Comparison of ENCODE assay signal across 14 cellular contexts in genomic region chr15:68315495-68316007, GRCh38. TPM values are rescaled to one million over a fixed set of nuclear protein-coding genes. Genes with fewer than 3 reads are reported as not detected.
DNase-seq lines count a peak whose midpoint lies in the region; ATAC-seq and TF ChIP-seq lines count a peak whose summit lies in the region.
"Had no signal": no experiment of that assay in that cellular context is flagged by ENCODE, and none has a peak within 500 bp of the region (broad histone marks: within the 10 kb centered on the region; RNA-seq: fewer than 3 reads in every experiment).

No MANE protein-coding gene starts in this region.

- H3K4me3 ChIP-seq in IMR-90 (ENCODE audit: insufficient read depth, low read depth, low read length) (no peak overlapping the region), neural progenitor cell (no peak overlapping the region)
- H3K4me3 ChIP-seq: PC-9, transverse colon had no signal

- no peak overlapping the region for H2AK9ac ChIP-seq in IMR-90 (replicated peaks; ENCODE audit: low read depth, low read length, poor library complexity)

- no peak overlapping the region for H4K91ac ChIP-seq in IMR-90 (ENCODE audit: insufficient read depth, low read depth, low read length)

- intact Hi-C loops in IMR-90 (cut with micrococcal nuclease): no loop called here
- intact Hi-C loops in dendritic cell treated with granulocyte-macrophage colony-stimulating factor and Interleukin-4, amounts not matched to agents 40 ng/mL and 50 ng/mL, for 4 days (cut with micrococcal nuclease): no loop called here

- dilution Hi-C loops in IMR-90 (cut with HindIII; ENCODE audit: low sequenced_read_pairs, unreplicated experiment): no loop called here

- H3K4me2 ChIP-seq in IMR-90 (ENCODE audit: low read depth, low read length): no peak overlapping the region
- H3K4me2 ChIP-seq in neural progenitor cell: peak overlapping the region; percentile 60
- H3K4me2 ChIP-seq: PC-9 had no signal

- DNase-seq in NCI-H1092 treated with DMSO at 0.1 percent for 48 hours (lab: John Stamatoyannopoulos, UW): peak; percentile 32
- no peak for DNase-seq in NCI-H1092 (lab: John Stamatoyannopoulos, UW)
- DNase-seq in IMR-90: peak; percentile 12
- DNase-seq in neural progenitor cell (ENCODE audit: low spot score): peak; percentile 62
- no peak for DNase-seq in pons (ENCODE audit: low spot score)
- no peak for DNase-seq in hypothalamus (lab: John Stamatoyannopoulos, UW)
- DNase-seq: activated CD4-positive, alpha-beta T cell treated with anti-CD3 and anti-CD28 coated beads for 48 hours; NCI-H2029 treated with DMSO at 0.1 percent for 48 hours; PC-9; transverse colon had no signal

- H3K27me3 ChIP-seq in IMR-90 (ENCODE audit: control insufficient read depth, insufficient read depth, low read length) (no peaks in the 10 kb centered on the region), neural progenitor cell (no peaks in the 10 kb centered on the region)
- H3K27me3 ChIP-seq: transverse colon had no signal

- POLR2A ChIA-PET in IMR-90 (lab: Charles Lee; ENCODE audit: unreplicated experiment): no interaction called here

- whole genome bisulfite sequencing in IMR-90 (ENCODE audit: extremely low coverage in 2 of 2, insufficient read length in 1 of 2), 2 experiments: no CpG with 5 or more reads among the region's 11 CpGs

- no peak overlapping the region for H4K5ac ChIP-seq in IMR-90 (ENCODE audit: low read depth, low read length)

- H2BK5ac ChIP-seq in IMR-90 (ENCODE audit: low read depth, low read length, poor library complexity, severe bottlenecking): no peak overlapping the region

- H3K14ac ChIP-seq in IMR-90 (replicated peaks; ENCODE audit: low read depth, low read length): no peak overlapping the region

- no peak overlapping the region for H2BK15ac ChIP-seq in IMR-90 (ENCODE audit: low read depth, low read length)

- no TSS peak for BruUV-seq in IMR-90 (replicated peaks; lab: Mats Ljungman, UMichigan)

- H3K27ac ChIP-seq in IMR-90 (ENCODE audit: insufficient read depth, low read length): no peak overlapping the region
- no peak overlapping the region for H3K27ac ChIP-seq in neural progenitor cell
- H3K27ac ChIP-seq: 22Rv1, PC-9, transverse colon had no signal

- H2BK120ac ChIP-seq in IMR-90 (ENCODE audit: low read depth, low read length): no peak overlapping the region

- in situ Hi-C loops in IMR-90 (cut with MboI; ENCODE audit: low sequenced_read_pairs): no loop called here

- no peak for TF ChIP-seq POLR2A in IMR-90 (IDR thresholded peaks at IDR 0.05; ENCODE audit: low read depth, low read length)

- no peak for TF ChIP-seq RAD21 in IMR-90 (IDR thresholded peaks at IDR 0.05; ENCODE audit: low read length)

- no peaks in the 10 kb centered on the region for H4K20me1 ChIP-seq in IMR-90 (ENCODE audit: insufficient read depth, low read length)
- H4K20me1 ChIP-seq in neural progenitor cell (ENCODE audit: low read depth): no peaks in the 10 kb centered on the region

- peaks cover 4% of the 10 kb centered on the region for H3K4me1 ChIP-seq in IMR-90 (ENCODE audit: control insufficient read depth, insufficient read depth, low read length)
- peaks cover 13% of the 10 kb centered on the region for H3K4me1 ChIP-seq in neural progenitor cell
- H3K4me1 ChIP-seq: transverse colon had no signal

- peaks cover 7% of the 10 kb centered on the region for H3K27me3 Mint-ChIP-seq in dendritic cell treated with granulocyte-macrophage colony-stimulating factor and Interleukin-4, amounts not matched to agents 40 ng/mL and 50 ng/mL, for 4 days
- peaks cover 11% of the 10 kb centered on the region for H3K27me3 Mint-ChIP-seq in neural progenitor cell (ENCODE audit: insufficient read depth, low read depth)

- H3K9me1 ChIP-seq in IMR-90 (ENCODE audit: insufficient read depth, low read length): peaks cover 5% of the 10 kb centered on the region; the same call in 1 of the 2 replicates

- no peak overlapping the region for H3K4me3 Mint-ChIP-seq in dendritic cell treated with granulocyte-macrophage colony-stimulating factor and Interleukin-4, amounts not matched to agents 40 ng/mL and 50 ng/mL, for 4 days
- H3K4me3 Mint-ChIP-seq in neural progenitor cell: no peak overlapping the region
- H3K4me3 Mint-ChIP-seq: T-cell had no signal

- no peaks in the 10 kb centered on the region for H3K9me3 Mint-ChIP-seq in dendritic cell treated with granulocyte-macrophage colony-stimulating factor and Interleukin-4, amounts not matched to agents 40 ng/mL and 50 ng/mL, for 4 days
- no peaks in the 10 kb centered on the region for H3K9me3 Mint-ChIP-seq in neural progenitor cell
- H3K9me3 Mint-ChIP-seq: T-cell had no signal

- no peak overlapping the region for H2AK5ac ChIP-seq in IMR-90 (ENCODE audit: low read depth, low read length)

- H4K8ac ChIP-seq in IMR-90 (ENCODE audit: low read depth in 2 of 2, low read length in 2 of 2): no peak overlapping the region

- H3K79me2 ChIP-seq in neural progenitor cell (ENCODE audit: low read depth): no peaks in the 10 kb centered on the region

- no peak overlapping the region for H3K56ac ChIP-seq in IMR-90 (ENCODE audit: extremely low read depth, insufficient read depth, low read length)

- peaks cover 7% of the 10 kb centered on the region; the same call in 1 of the 2 replicates for H3K36me3 ChIP-seq in IMR-90 (ENCODE audit: control insufficient read depth, insufficient read depth, low read length)
- no peaks in the 10 kb centered on the region for H3K36me3 ChIP-seq in neural progenitor cell
- H3K36me3 ChIP-seq: transverse colon had no signal

- H3K9ac ChIP-seq in IMR-90 (ENCODE audit: low read depth, low read length) (no peak overlapping the region), neural progenitor cell (no peak overlapping the region)

- no peak overlapping the region for H3K23ac ChIP-seq in IMR-90 (ENCODE audit: low read depth, low read length)

- peaks cover 30% of the 10 kb centered on the region for H3K36me3 Mint-ChIP-seq in dendritic cell treated with granulocyte-macrophage colony-stimulating factor and Interleukin-4, amounts not matched to agents 40 ng/mL and 50 ng/mL, for 4 days (ENCODE audit: low read depth)
- no peaks in the 10 kb centered on the region for H3K36me3 Mint-ChIP-seq in neural progenitor cell
- H3K36me3 Mint-ChIP-seq: T-cell had no signal

- no peak overlapping the region for H3K18ac ChIP-seq in IMR-90 (ENCODE audit: low read depth, low read length)

- H3K4ac ChIP-seq in IMR-90 (ENCODE audit: low read depth, low read length): no peak overlapping the region

- peaks cover 78% of the 10 kb centered on the region for H3K4me1 Mint-ChIP-seq in dendritic cell treated with granulocyte-macrophage colony-stimulating factor and Interleukin-4, amounts not matched to agents 40 ng/mL and 50 ng/mL, for 4 days (ENCODE audit: low read depth)
- peaks cover 38% of the 10 kb centered on the region for H3K4me1 Mint-ChIP-seq in neural progenitor cell

- peaks cover 17% of the 10 kb centered on the region for H3F3A ChIP-seq in neural progenitor cell (ENCODE audit: low read depth)

- CTCF ChIA-PET in IMR-90 (lab: Yijun Ruan, JAX): no interaction called here

- no peak for TF ChIP-seq CTCF in IMR-90 (conservative IDR thresholded peaks at IDR 0.05; ENCODE audit: low read depth, low read length)
- no peak for TF ChIP-seq CTCF in neural progenitor cell (IDR thresholded peaks at IDR 0.05)

- no peak for ATAC-seq in IMR-90 (ENCODE audit: low read depth)
- ATAC-seq in HG02798 (IDR thresholded peaks at IDR 0.05; ENCODE audit: poor library complexity, unreplicated experiment): no peak
- ATAC-seq: T-cell had no signal

- no peak overlapping the region for H2AFZ ChIP-seq in IMR-90 (replicated peaks; ENCODE audit: low read length, poor library complexity)
- peak overlapping the region; percentile 76 for H2AFZ ChIP-seq in neural progenitor cell (replicated peaks)
- H2AFZ ChIP-seq: PC-9 had no signal

- H2BK20ac ChIP-seq in IMR-90 (ENCODE audit: low read depth, low read length): no peak overlapping the region

- H3K27ac Mint-ChIP-seq in dendritic cell treated with granulocyte-macrophage colony-stimulating factor and Interleukin-4, amounts not matched to agents 40 ng/mL and 50 ng/mL, for 4 days: peak overlapping the region; percentile 39
- no peak overlapping the region for H3K27ac Mint-ChIP-seq in neural progenitor cell

- H3K79me1 ChIP-seq in IMR-90 (ENCODE audit: low read depth in 1 of 2, low read length in 2 of 2): no peaks in the 10 kb centered on the region

- H3K9me3 ChIP-seq in IMR-90 (ENCODE audit: control insufficient read depth, insufficient read depth, low read length) (no peaks in the 10 kb centered on the region), neural progenitor cell (ENCODE audit: low read depth) (no peaks in the 10 kb centered on the region)
- H3K9me3 ChIP-seq: transverse colon had no signal

TF ChIP-seq in IMR-90, 13 proteins besides CTCF, POLR2A, EP300 and RAD21:
- no peak for TF ChIP-seq MXI1 (IDR thresholded peaks at IDR 0.05; ENCODE audit: borderline replicate concordance, low read depth, low read length)
- no peak for TF ChIP-seq RFX5 (IDR thresholded peaks at IDR 0.05; ENCODE audit: low read depth, low read length)
- no peak for TF ChIP-seq ELK1 (IDR thresholded peaks at IDR 0.05; ENCODE audit: borderline replicate concordance, low read depth, low read length)

RNA-seq across cellular contexts. Expression of gene FEM1B, which starts 38.0 kb away (rescaled TPM):
- total RNA-seq in IMR-90 (2012; rRNA removed) (47.2 and 51.4 TPM in 2 replicates), neural progenitor cell (ENCODE audit: low replicate concordance) (57.2 and 80.0 TPM in 2 replicates)
- polyA plus RNA-seq in IMR-90 (2012; rRNA removed): 16.2 and 16.9 TPM in 2 replicates
- polyA plus RNA-seq in IMR-90 (2012; cell fraction: cytosol; rRNA removed): 3.0 and 4.1 TPM in 2 replicates
- 3.5 and 17.2 TPM in 2 replicates for polyA plus RNA-seq in IMR-90 (2012; cell fraction: nucleus; rRNA removed; ENCODE audit: low replicate concordance)

Comparison
In these comparisons a context has a peak if more than half of its experiments do, and no peak if none do; other contexts are left out.
1. DNase-seq: peak in NCI-H1092 treated with DMSO at 0.1 percent for 48 hours (single experiment), IMR-90 (single experiment) and neural progenitor cell (single experiment); none in NCI-H1092 (single experiment), pons (single experiment) and hypothalamus (0 of 51).